In genomic region chr6:152750694-152751093, GRCh38 we compare ENCODE assay signal across 10 cellular contexts. TPM values are rescaled to one million over a fixed set of nuclear protein-coding genes. Genes with fewer than 3 reads are reported as not detected.
DNase-seq lines count a peak whose midpoint lies in the region; ATAC-seq and TF ChIP-seq lines count a peak whose summit lies in the region.
"Had no signal": no experiment of that assay in that cellular context is flagged by ENCODE, and none has a peak within 500 bp of the region (broad histone marks: within the 10 kb centered on the region; RNA-seq: fewer than 3 reads in every experiment).

Gene VIP, plus strand, starts transcription at chr6:152750797. Its CDS starts 1,381 bp downstream, at chr6:152752178.

- H3K27me3 ChIP-seq in esophagus muscularis mucosa (no peaks in the 10 kb centered on the region), psoas muscle (ENCODE audit: insufficient read depth in 3 of 3, low read length in 2 of 3) (no peaks in the 10 kb centered on the region)

- H3K9me3 Mint-ChIP-seq in HFFc6 = no peaks in the 10 kb centered on the region

- no peaks in the 10 kb centered on the region; the same call in 1 of the 2 replicates for H3K27me3 Mint-ChIP-seq in HFFc6 (ENCODE audit: insufficient read depth)

- no peak for TF ChIP-seq EP300 in esophagus muscularis mucosa (IDR thresholded peaks at IDR 0.05)

- no peak within 1 kb of the TSS for H3K4me3 Mint-ChIP-seq in HFFc6
- H3K4me3 Mint-ChIP-seq: activated naive CD8-positive, alpha-beta T cell had no signal

- H3K9me3 ChIP-seq in esophagus muscularis mucosa (no peaks in the 10 kb centered on the region), psoas muscle (no peaks in the 10 kb centered on the region)

- no peaks in the 10 kb centered on the region for H3K36me3 Mint-ChIP-seq in HFFc6 (ENCODE audit: low read depth)
- H3K36me3 Mint-ChIP-seq: activated naive CD8-positive, alpha-beta T cell had no signal

- DNase-seq in HFFc6 (peak; percentile 37), RPMI7951 (ENCODE audit: low read depth) (peak; percentile 43), esophagus muscularis mucosa (ENCODE audit: extremely low spot score) (no peak), smooth muscle cell of the brain vasculature (ENCODE audit: low read depth, low spot score) (peak; percentile 3), T-helper 9 cell (no peak), psoas muscle (no peak)
- DNase-seq: NCI-H146, T1000 had no signal

- TF ChIP-seq CTCF in HFFc6 (IDR thresholded peaks at IDR 0.05) (no peak), esophagus muscularis mucosa (IDR thresholded peaks at IDR 0.05) (no peak), psoas muscle (IDR thresholded peaks at IDR 0.05) (no peak)

- H3K4me3 ChIP-seq in esophagus muscularis mucosa = no peak within 1 kb of the TSS
- H3K4me3 ChIP-seq in psoas muscle = no peak within 1 kb of the TSS

- peaks cover 11% of the 10 kb centered on the region for H3K4me1 Mint-ChIP-seq in HFFc6 (ENCODE audit: low read depth)

- H3K27ac Mint-ChIP-seq in HFFc6 = no peak within 1 kb of the TSS
- H3K27ac Mint-ChIP-seq: activated naive CD8-positive, alpha-beta T cell had no signal

- 18% methylated on average over 5 of the region's 5 CpGs for whole genome bisulfite sequencing in esophagus muscularis mucosa
- 11 to 13% (median 12%) methylated on average over 5 of the region's 5 CpGs for WGBS in psoas muscle, 3 donors

- intact Hi-C loops in esophagus muscularis mucosa (cut with DNase I) (no loop called here), psoas muscle (cut with DNase I) (no loop called here)

- H3K4me1 ChIP-seq in esophagus muscularis mucosa (no peaks in the 10 kb centered on the region), psoas muscle (no peaks in the 10 kb centered on the region)

- no peaks in the 10 kb centered on the region for H3K36me3 ChIP-seq in esophagus muscularis mucosa
- H3K36me3 ChIP-seq in psoas muscle (ENCODE audit: insufficient read depth in 1 of 2, low read depth in 1 of 2) = no peaks in the 10 kb centered on the region

- H3K27ac ChIP-seq in esophagus muscularis mucosa (replicated peaks in 1 of 4) = no peak within 1 kb of the TSS
- no peak within 1 kb of the TSS for H3K27ac ChIP-seq in psoas muscle

- no peak for ATAC-seq in psoas muscle
- no peak for ATAC-seq in GM21447 (IDR thresholded peaks at IDR 0.05; ENCODE audit: unreplicated experiment)

- no peak for TF ChIP-seq POLR2A in esophagus muscularis mucosa (IDR thresholded peaks at IDR 0.05; ENCODE audit: low read depth)

RNA-seq across cellular contexts. Expression of gene VIP, which starts in this region (rescaled TPM):
- total RNA-seq in HFFc6 (2021; fragmentation: NEBNext Ultra II Directional; extraction: Animal tissue kit (Norgen Biotek cat#: 25700)) = not detected
- not detected in 2 replicates for total RNA-seq in RPMI7951 (2014; rRNA removed; shearing (Covaris generic))
- total RNA-seq in esophagus muscularis mucosa = 10 to 100 TPM; 17.0 to 49.4 (median 22.8) TPM
- under 1 TPM in 1 of 4 donors, not detected in 3; 0.24 TPM for total RNA-seq in psoas muscle
- polyA plus RNA-seq in psoas muscle = under 1 TPM; 0.21 to 0.30 (median 0.30) TPM

Comparison
In these comparisons a context has a peak if more than half of its experiments do, and no peak if none do; other contexts are left out.
1. RNA of gene VIP (total RNA-seq): 17.0 to 49.4 TPM in esophagus muscularis mucosa; 0.24 TPM in psoas muscle, not detected in HFFc6 and not detected in RPMI7951; every median in the first group is over 10 times any median in the second.
2. Peak in DNase-seq in HFFc6; RNA of the gene not detected or under 1 TPM.
3. Peak in DNase-seq in RPMI7951; RNA of the gene not detected or under 1 TPM.